ENCODE assay signal across 1 cellular context in the genomic region with DNA sequence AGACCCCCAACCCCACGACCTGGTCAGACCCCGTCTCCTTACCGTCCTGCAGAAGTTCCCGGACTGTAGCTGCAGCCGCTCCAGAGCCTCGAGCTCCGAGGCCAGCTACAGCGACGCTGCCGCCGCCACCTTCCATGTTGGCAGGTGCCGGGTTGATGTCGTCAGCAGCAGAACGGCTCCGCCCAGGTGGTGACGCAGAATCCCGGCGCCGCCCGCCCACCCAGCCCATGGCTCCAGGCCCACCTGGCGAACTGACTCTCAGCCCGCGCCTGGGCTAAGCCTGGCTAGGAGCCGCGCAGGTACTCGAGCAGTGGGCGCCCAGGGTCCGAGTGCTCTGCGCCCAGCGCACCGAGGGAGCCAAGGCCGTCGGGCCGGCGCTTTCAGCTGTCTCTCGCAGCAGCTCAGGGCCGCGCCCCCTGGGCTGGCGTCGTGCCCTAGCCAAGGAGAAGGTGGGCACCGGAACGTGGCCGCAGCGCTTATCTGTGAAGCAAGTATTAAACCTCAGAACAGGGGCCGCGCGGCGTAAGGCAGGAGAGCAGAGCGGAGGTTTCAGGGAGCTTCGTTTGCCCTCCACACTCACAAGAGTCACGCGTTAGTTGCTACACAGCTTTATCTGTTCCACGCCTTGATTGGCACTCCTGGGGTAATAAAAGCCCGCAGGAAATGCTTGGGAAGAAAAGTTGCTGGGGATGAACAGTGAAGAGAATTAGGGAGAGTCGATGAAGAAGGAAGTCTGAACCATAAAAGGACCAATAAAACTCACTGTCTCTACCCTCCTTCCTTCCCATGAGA.
A peak's percentile ranks its signal among the peaks of the same experiment; 100 is the strongest.
TF ChIP-seq lines count a peak whose summit lies in the region.

Gene COG5, minus strand, starts transcription at position 160 of the 792 bp plus-strand sequence. Its CDS starts 24 bp downstream, at position 136.
Gene DUS4L, plus strand, starts transcription at position 211 of the 792 bp plus-strand sequence. CDS start 3,100 bp downstream, outside the sequence.

TF ChIP-seq in K562, 482 proteins besides CTCF, POLR2A, EP300 and RAD21 (continued from another document and continues in another):
- TF ChIP-seq ZFX (CRISPR knock-in tag; IDR thresholded peaks at IDR 0.05), result peak; percentile 99
- TF ChIP-seq TFAP4 (CRISPR knock-in tag; IDR thresholded peaks at IDR 0.05; ENCODE audit: borderline replicate concordance), result peak; percentile 95
- TF ChIP-seq TRIM24 (IDR thresholded peaks at IDR 0.05), result no peak
- no peak for TF ChIP-seq ILF3 (IDR thresholded peaks at IDR 0.05; ENCODE audit: borderline replicate concordance)
- TF ChIP-seq, protein P1, sequence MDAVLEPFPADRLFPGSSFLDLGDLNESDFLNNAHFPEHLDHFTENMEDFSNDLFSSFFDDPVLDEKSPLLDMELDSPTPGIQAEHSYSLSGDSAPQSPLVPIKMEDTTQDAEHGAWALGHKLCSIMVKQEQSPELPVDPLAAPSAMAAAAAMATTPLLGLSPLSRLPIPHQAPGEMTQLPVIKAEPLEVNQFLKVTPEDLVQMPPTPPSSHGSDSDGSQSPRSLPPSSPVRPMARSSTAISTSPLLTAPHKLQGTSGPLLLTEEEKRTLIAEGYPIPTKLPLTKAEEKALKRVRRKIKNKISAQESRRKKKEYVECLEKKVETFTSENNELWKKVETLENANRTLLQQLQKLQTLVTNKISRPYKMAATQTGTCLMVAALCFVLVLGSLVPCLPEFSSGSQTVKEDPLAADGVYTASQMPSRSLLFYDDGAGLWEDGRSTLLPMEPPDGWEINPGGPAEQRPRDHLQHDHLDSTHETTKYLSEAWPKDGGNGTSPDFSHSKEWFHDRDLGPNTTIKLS (IDR thresholded peaks at IDR 0.05; ENCODE audit: borderline replicate concordance, low read depth), result peak; percentile 96; the same call in 1 of the 2 replicates
- 0 out of 2 replicates have a peak, but pooled peaks have one; percentile 40 for TF ChIP-seq NR2F6 (CRISPR knock-in tag; IDR thresholded peaks at IDR 0.05)
- TF ChIP-seq, protein P2, sequence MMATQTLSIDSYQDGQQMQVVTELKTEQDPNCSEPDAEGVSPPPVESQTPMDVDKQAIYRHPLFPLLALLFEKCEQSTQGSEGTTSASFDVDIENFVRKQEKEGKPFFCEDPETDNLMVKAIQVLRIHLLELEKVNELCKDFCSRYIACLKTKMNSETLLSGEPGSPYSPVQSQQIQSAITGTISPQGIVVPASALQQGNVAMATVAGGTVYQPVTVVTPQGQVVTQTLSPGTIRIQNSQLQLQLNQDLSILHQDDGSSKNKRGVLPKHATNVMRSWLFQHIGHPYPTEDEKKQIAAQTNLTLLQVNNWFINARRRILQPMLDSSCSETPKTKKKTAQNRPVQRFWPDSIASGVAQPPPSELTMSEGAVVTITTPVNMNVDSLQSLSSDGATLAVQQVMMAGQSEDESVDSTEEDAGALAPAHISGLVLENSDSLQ (IDR thresholded peaks at IDR 0.05), result peak; percentile 94
- TF ChIP-seq ZFP30 (CRISPR knock-in tag; IDR thresholded peaks at IDR 0.05; ENCODE audit: borderline replicate concordance), result no peak
- TF ChIP-seq, protein P3, sequence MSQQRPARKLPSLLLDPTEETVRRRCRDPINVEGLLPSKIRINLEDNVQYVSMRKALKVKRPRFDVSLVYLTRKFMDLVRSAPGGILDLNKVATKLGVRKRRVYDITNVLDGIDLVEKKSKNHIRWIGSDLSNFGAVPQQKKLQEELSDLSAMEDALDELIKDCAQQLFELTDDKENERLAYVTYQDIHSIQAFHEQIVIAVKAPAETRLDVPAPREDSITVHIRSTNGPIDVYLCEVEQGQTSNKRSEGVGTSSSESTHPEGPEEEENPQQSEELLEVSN (IDR thresholded peaks at IDR 0.05; ENCODE audit: borderline replicate concordance in 1 of 2, extremely low read depth in 1 of 2, insufficient read depth in 1 of 2, insufficient read length in 1 of 2, low read depth in 1 of 2, low read length in 1 of 2, poor library complexity in 1 of 2, severe bottlenecking in 1 of 2), result peak; percentile 60
- peak; percentile 58; the same call in 1 of the 2 replicates for TF ChIP-seq NR4A1 (CRISPR knock-in tag; IDR thresholded peaks at IDR 0.05)
- 0 out of 2 replicates have a peak, but pooled peaks have one; percentile 16 for TF ChIP-seq NR4A1 (tag; IDR thresholded peaks at IDR 0.05)
- TF ChIP-seq USF2 (CRISPR knock-in tag; IDR thresholded peaks at IDR 0.05), result 0 out of 2 replicates have a peak, but pooled peaks have one; percentile 30
- no peak for TF ChIP-seq HDAC8 (tag; IDR thresholded peaks at IDR 0.05)
- TF ChIP-seq SFPQ (IDR thresholded peaks at IDR 0.05; ENCODE audit: low read depth, low read length), result no peak
- no peak; the same call in 1 of the 2 replicates for TF ChIP-seq ZNF143 (CRISPR knock-in tag; IDR thresholded peaks at IDR 0.05)
- TF ChIP-seq MCM7 (IDR thresholded peaks at IDR 0.05), result no peak
- TF ChIP-seq, protein P4, sequence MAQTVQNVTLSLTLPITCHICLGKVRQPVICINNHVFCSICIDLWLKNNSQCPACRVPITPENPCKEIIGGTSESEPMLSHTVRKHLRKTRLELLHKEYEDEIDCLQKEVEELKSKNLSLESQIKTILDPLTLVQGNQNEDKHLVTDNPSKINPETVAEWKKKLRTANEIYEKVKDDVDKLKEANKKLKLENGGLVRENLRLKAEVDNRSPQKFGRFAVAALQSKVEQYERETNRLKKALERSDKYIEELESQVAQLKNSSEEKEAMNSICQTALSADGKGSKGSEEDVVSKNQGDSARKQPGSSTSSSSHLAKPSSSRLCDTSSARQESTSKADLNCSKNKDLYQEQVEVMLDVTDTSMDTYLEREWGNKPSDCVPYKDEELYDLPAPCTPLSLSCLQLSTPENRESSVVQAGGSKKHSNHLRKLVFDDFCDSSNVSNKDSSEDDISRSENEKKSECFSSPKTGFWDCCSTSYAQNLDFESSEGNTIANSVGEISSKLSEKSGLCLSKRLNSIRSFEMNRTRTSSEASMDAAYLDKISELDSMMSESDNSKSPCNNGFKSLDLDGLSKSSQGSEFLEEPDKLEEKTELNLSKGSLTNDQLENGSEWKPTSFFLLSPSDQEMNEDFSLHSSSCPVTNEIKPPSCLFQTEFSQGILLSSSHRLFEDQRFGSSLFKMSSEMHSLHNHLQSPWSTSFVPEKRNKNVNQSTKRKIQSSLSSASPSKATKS (CRISPR knock-in tag; IDR thresholded peaks at IDR 0.05), result no peak
- peak; percentile 66 for TF ChIP-seq EGR1 (conservative IDR thresholded peaks at IDR 0.05)
- TF ChIP-seq CREB1 (IDR thresholded peaks at IDR 0.05), result peak; percentile 98
- peak; percentile 99 for TF ChIP-seq CREB1 (CRISPR knock-in tag; IDR thresholded peaks at IDR 0.05)
- TF ChIP-seq KDM5B (IDR thresholded peaks at IDR 0.05; ENCODE audit: insufficient replicate concordance, low read depth, low read length), result peak; percentile 96
- peak; percentile 75; the same call in 1 of the 2 replicates for TF ChIP-seq ZNF764 (CRISPR knock-in tag; IDR thresholded peaks at IDR 0.05; ENCODE audit: low read depth)
- peak in 1 of 2 experiments; percentile 81; a peak in 2 of 4 replicates for TF ChIP-seq TBL1XR1 (IDR thresholded peaks at IDR 0.05; ENCODE audit: low read length in 2 of 2)
- TF ChIP-seq CBFB (CRISPR knock-in tag; IDR thresholded peaks at IDR 0.05), result peak; percentile 41; the same call in 1 of the 2 replicates
- TF ChIP-seq ESRRB (CRISPR knock-in tag; IDR thresholded peaks at IDR 0.05; ENCODE audit: borderline replicate concordance), result no peak
- TF ChIP-seq MGA (IDR thresholded peaks at IDR 0.05), result peak; percentile 71
- TF ChIP-seq ZNF644 (tag; IDR thresholded peaks at IDR 0.05; ENCODE audit: low read depth), result 0 out of 2 replicates have a peak, but pooled peaks have one; percentile 41
- peak; percentile 81 for TF ChIP-seq CEBPG (CRISPR knock-in tag; IDR thresholded peaks at IDR 0.05)
- peak in 1 of 2 experiments; percentile 57; a peak in 1 of 4 replicates for TF ChIP-seq CEBPG (tag; conservative IDR thresholded peaks at IDR 0.05 in 1 of 2, IDR thresholded peaks at IDR 0.05 in 1 of 2)
- 0 out of 2 replicates have a peak, but pooled peaks have one; percentile 39 for TF ChIP-seq CEBPB (tag; IDR thresholded peaks at IDR 0.05)
- 0 out of 2 replicates have a peak, but pooled peaks have one; percentile 22 for TF ChIP-seq SRSF3 (IDR thresholded peaks at IDR 0.05; ENCODE audit: insufficient read depth, low read length)
